Comparison of ENCODE assay signal across 16 cellular contexts in genomic region chr15:31271706-31272557, GRCh38. TPM values are rescaled to one million over a fixed set of nuclear protein-coding genes. Genes with fewer than 3 reads are reported as not detected.
DNase-seq lines count a peak whose midpoint lies in the region; ATAC-seq, FAIRE-seq and TF ChIP-seq lines count a peak whose summit lies in the region.
"Had no signal": no experiment of that assay in that cellular context is flagged by ENCODE, and none has a peak within 500 bp of the region (broad histone marks: within the 10 kb centered on the region; RNA-seq: fewer than 3 reads in every experiment).

No MANE protein-coding gene starts in this region.

- ATAC-seq in heart left ventricle (no peak), Right ventricle myocardium inferior (no peak), HepG2 (no peak)
- ATAC-seq: effector memory CD8-positive, alpha-beta T cell; psoas muscle had no signal

- DNase-seq in heart left ventricle (peak in 3 of 5 donors; percentile 4 to 15 (median 12)), Right ventricle myocardium inferior (ENCODE audit: missing footprints) (no peak), WERI-Rb-1 (no peak), HepG2 (ENCODE audit: low spot score) (no peak), type B pancreatic cell (ENCODE audit: extremely low spot score, unreplicated experiment) (peak; percentile 54), Kasumi-1 (lab: John Stamatoyannopoulos, UW) (no peak), RWPE1 (ENCODE audit: low spot score) (no peak), hippocampal formation (lab: John Stamatoyannopoulos, UW) (no peak)
- DNase-seq: AML-193; effector memory CD8-positive, alpha-beta T cell; NCI-H1105 treated with DMSO at 0.1 percent for 48 hours; NCI-H2171 had no signal

- no peaks in the 10 kb centered on the region for H3K9me3 Mint-ChIP-seq in type B pancreatic cell
- H3K9me3 Mint-ChIP-seq: effector memory CD8-positive, alpha-beta T cell had no signal

- H3K27me3 Mint-ChIP-seq in type B pancreatic cell: no peaks in the 10 kb centered on the region
- H3K27me3 Mint-ChIP-seq: activated naive CD8-positive, alpha-beta T cell; effector memory CD8-positive, alpha-beta T cell had no signal

- H3K27ac ChIP-seq in heart left ventricle (peak overlapping the region in 1 of 12 donors; percentile 85), WERI-Rb-1 (peak overlapping the region; percentile 82), HepG2 (ENCODE audit: extremely low read length, insufficient read depth, low read length) (no peak overlapping the region), RWPE1 (no peak overlapping the region)
- H3K27ac ChIP-seq: psoas muscle, SJSA1 had no signal

- CTCF ChIA-PET in HepG2 (lab: Yijun Ruan, JAX; ENCODE audit: low intra/inter-chr PET ratio, low total read pairs): no interaction called here
- CTCF ChIA-PET in RWPE1 (lab: Yijun Ruan, JAX): no interaction called here

- H3K27ac Mint-ChIP-seq in type B pancreatic cell: no peak overlapping the region
- H3K27ac Mint-ChIP-seq: activated naive CD8-positive, alpha-beta T cell had no signal

- H3K4me2 ChIP-seq in HepG2 (ENCODE audit: low read depth, low read length): no peak overlapping the region

- H3K4me1 Mint-ChIP-seq in type B pancreatic cell (ENCODE audit: unreplicated experiment): peaks cover 19% of the 10 kb centered on the region

- H3K4me3 Mint-ChIP-seq in type B pancreatic cell: no peak overlapping the region
- H3K4me3 Mint-ChIP-seq: activated naive CD8-positive, alpha-beta T cell; effector memory CD8-positive, alpha-beta T cell had no signal

- H3K9me3 ChIP-seq in heart left ventricle (no peaks in the 10 kb centered on the region), WERI-Rb-1 (ENCODE audit: severe bottlenecking) (no peaks in the 10 kb centered on the region), HepG2 (ENCODE audit: low read length) (no peaks in the 10 kb centered on the region)
- H3K9me3 ChIP-seq: psoas muscle, SJSA1 had no signal

- intact Hi-C loops in heart left ventricle (cut with DNase I) (no loop called here), Right ventricle myocardium inferior (cut with DNase I) (no loop called here), HepG2 (cut with micrococcal nuclease; ENCODE audit: unreplicated experiment) (no loop called here)

- H3K36me3 ChIP-seq in heart left ventricle (no peaks in the 10 kb centered on the region), WERI-Rb-1 (no peaks in the 10 kb centered on the region), HepG2 (replicated peaks in 1 of 2; ENCODE audit: control insufficient read depth in 1 of 2, insufficient read depth in 2 of 2, low read length in 2 of 2) (no peaks in the 10 kb centered on the region)
- H3K36me3 ChIP-seq: SJSA1 had no signal

- H3K79me2 ChIP-seq in HepG2 (ENCODE audit: insufficient read depth, low read length): no peaks in the 10 kb centered on the region

- no peak for TF ChIP-seq RAD21 in HepG2 (CRISPR knock-in tag; IDR thresholded peaks at IDR 0.05)

- TF ChIP-seq EP300 in HepG2 (IDR thresholded peaks at IDR 0.05; ENCODE audit: low read depth in 2 of 2, low read length in 2 of 2) (no peak), HepG2 (CRISPR knock-in tag; IDR thresholded peaks at IDR 0.05; ENCODE audit: borderline replicate concordance) (no peak)

- BruUV-seq in HepG2 (replicated peaks; lab: Mats Ljungman, UMichigan): no TSS peak

- H3K4me3 ChIP-seq in heart left ventricle: no peak overlapping the region
- H3K4me3 ChIP-seq in WERI-Rb-1 (ENCODE audit: low read depth, low read length): no peak overlapping the region
- H3K4me3 ChIP-seq in HepG2 (replicated peaks in 1 of 3; ENCODE audit: insufficient read depth in 1 of 3, low read depth in 2 of 3, low read length in 3 of 3): no peak overlapping the region
- H3K4me3 ChIP-seq: psoas muscle, SJSA1 had no signal

- POLR2A ChIA-PET in HepG2 (lab: Yijun Ruan, JAX) (no interaction called here), RWPE1 (lab: Yijun Ruan, JAX; ENCODE audit: low non-redundant PET) (no interaction called here)

- 90 to 96% (median 91%) methylated on average over 12 of the region's 12 CpGs for WGBS in heart left ventricle, 4 donors
- 77% methylated on average over 11 of the region's 12 CpGs for WGBS in HepG2 (ENCODE audit: low lambda C conversion rate)

- in situ Hi-C loops in HepG2 (cut with HindIII; ENCODE audit: extremely low pct_ligation_motif_present, low pct_unique_long_range_greater_than_20kb): no loop called here

- TF ChIP-seq POLR2A in heart left ventricle (IDR thresholded peaks at IDR 0.05): no peak
- TF ChIP-seq POLR2A in HepG2 (IDR thresholded peaks at IDR 0.05; ENCODE audit: insufficient read depth in 1 of 2, low read depth in 2 of 2, low read length in 2 of 2): no peak

- FAIRE-seq in HepG2 (lab: Jason Lieb, UNC): no peak
- FAIRE-seq: GM18507 had no signal

- no peak overlapping the region for H3K9ac ChIP-seq in HepG2 (ENCODE audit: insufficient read depth, low read depth, low read length)

- H3K4me1 ChIP-seq in heart left ventricle (peaks cover 0 to 56% (median 3%) of the 10 kb centered on the region in 12 donors), HepG2 (ENCODE audit: insufficient read depth, low read length) (peaks cover 46% of the 10 kb centered on the region)

- no peaks in the 10 kb centered on the region for H3K36me3 Mint-ChIP-seq in type B pancreatic cell
- H3K36me3 Mint-ChIP-seq: activated naive CD8-positive, alpha-beta T cell had no signal

- TF ChIP-seq CTCF in heart left ventricle (IDR thresholded peaks at IDR 0.05) (no peak), WERI-Rb-1 (IDR thresholded peaks at IDR 0.05; ENCODE audit: low read depth, low read length) (no peak), HepG2 (CRISPR knock-in tag; IDR thresholded peaks at IDR 0.05) (no peak), type B pancreatic cell (conservative IDR thresholded peaks at IDR 0.05) (no peak), RWPE1 (conservative IDR thresholded peaks at IDR 0.05; ENCODE audit: low read depth) (no peak)

- H3K27me3 ChIP-seq in heart left ventricle (no peaks in the 10 kb centered on the region), WERI-Rb-1 (ENCODE audit: insufficient read depth, low read depth, severe bottlenecking) (no peaks in the 10 kb centered on the region), HepG2 (ENCODE audit: control insufficient read depth in 1 of 2, insufficient read depth in 2 of 2, low read length in 2 of 2) (0 out of 5 replicates have a peak, but pooled peaks cover 0 to 1% of the 10 kb centered on the region in 2 experiments)
- H3K27me3 ChIP-seq: SJSA1 had no signal

- H2AFZ ChIP-seq in HepG2 (ENCODE audit: low read length): no peak overlapping the region

- H4K20me1 ChIP-seq in HepG2 (ENCODE audit: insufficient read depth, low read length): no peaks in the 10 kb centered on the region

TF ChIP-seq in HepG2, 621 proteins besides CTCF, POLR2A, EP300 and RAD21:
- 0 out of 2 replicates have a peak, but pooled peaks have one; percentile 65 for TF ChIP-seq ZKSCAN1 (IDR thresholded peaks at IDR 0.05; ENCODE audit: low read length)
- no peak for TF ChIP-seq ZNF362 (CRISPR knock-in tag; IDR thresholded peaks at IDR 0.05; ENCODE audit: borderline replicate concordance)

RNA-seq across cellular contexts. Expression of gene KLF13, which starts 54.7 kb away (rescaled TPM):
- 10 to 100 TPM; 37.5 to 65.9 (median 56.4) TPM for total RNA-seq in heart left ventricle
- 10 to 100 TPM; 22.4 to 74.0 TPM for polyA plus RNA-seq in heart left ventricle
- total RNA-seq in Right ventricle myocardium inferior: 63.4 TPM
- 25.1 and 27.8 TPM in 2 replicates for total RNA-seq in HepG2 (2016; rRNA removed; fragmentation: Illumina TruSeq; extraction: Trizol)
- 1.4 and 2.8 TPM in 2 replicates for total RNA-seq in HepG2 (2016; cell fraction: cytosol; rRNA removed; fragmentation: Illumina TruSeq; extraction: Trizol; ENCODE audit: low read depth)
- total RNA-seq in HepG2 (2016; cell fraction: insoluble cytoplasmic fraction; rRNA removed; fragmentation: Illumina TruSeq; extraction: Trizol): 21.2 and 24.1 TPM in 2 replicates
- 6.8 and 8.3 TPM in 2 replicates for total RNA-seq in HepG2 (2016; cell fraction: membrane; rRNA removed; fragmentation: Illumina TruSeq; extraction: Trizol)
- 13.1 and 18.9 TPM in 2 replicates for total RNA-seq in HepG2 (2016; cell fraction: nucleus; rRNA removed; fragmentation: Illumina TruSeq; extraction: Trizol)
- polyA plus RNA-seq in HepG2 (2011; rRNA removed): 16.8 and 18.8 TPM in 2 replicates
- polyA plus RNA-seq in HepG2 (2011; cell fraction: cytosol; rRNA removed): 9.1 and 11.1 TPM in 2 replicates
- 12.3 and 14.2 TPM in 2 replicates for polyA plus RNA-seq in HepG2 (2011; cell fraction: nucleus; rRNA removed)
- 22.0 and 24.4 TPM in 2 replicates for polyA plus RNA-seq in HepG2 (2012)
- polyA plus RNA-seq in HepG2 (2016; cell fraction: cytosol; fragmentation: Illumina TruSeq; extraction: Trizol; ENCODE audit: low read depth): 1.1 and 2.1 TPM in 2 replicates
- polyA plus RNA-seq in HepG2 (2016; cell fraction: insoluble cytoplasmic fraction; fragmentation: Illumina TruSeq; extraction: Trizol; ENCODE audit: low read depth): 31.2 and 34.3 TPM in 2 replicates
- polyA plus RNA-seq in HepG2 (2016; cell fraction: membrane; fragmentation: Illumina TruSeq; extraction: Trizol; ENCODE audit: low read depth): 5.5 and 7.5 TPM in 2 replicates
- 30.0 and 34.4 TPM in 2 replicates for polyA plus RNA-seq in HepG2 (2016; cell fraction: nucleus; fragmentation: Illumina TruSeq; extraction: Trizol; ENCODE audit: insufficient read depth, low read depth)
- polyA minus RNA-seq in HepG2 (2011; rRNA and poly(A)+ RNA removed; ENCODE audit: low replicate concordance): 23.8 and 65.8 TPM in 2 replicates
- 12.2 and 13.9 TPM in 2 replicates for polyA minus RNA-seq in HepG2 (2011; cell fraction: cytosol; rRNA and poly(A)+ RNA removed)
- polyA minus RNA-seq in HepG2 (2011; cell fraction: nucleus; rRNA and poly(A)+ RNA removed): 6.3 and 8.8 TPM in 2 replicates
- total RNA-seq in type B pancreatic cell (ENCODE audit: low replicate concordance): 38.6 and 58.2 TPM in 2 replicates

Comparison
In these comparisons a context has a peak if more than half of its experiments do, and no peak if none do; other contexts are left out.
1. DNase-seq: peak in heart left ventricle (3 of 5) and type B pancreatic cell (single experiment); none in Right ventricle myocardium inferior (single experiment), WERI-Rb-1 (single experiment), HepG2 (single experiment), Kasumi-1 (0 of 2), RWPE1 (single experiment) and hippocampal formation (0 of 2).